Comparison of ENCODE assay signal across 23 cellular contexts in the genomic region with DNA sequence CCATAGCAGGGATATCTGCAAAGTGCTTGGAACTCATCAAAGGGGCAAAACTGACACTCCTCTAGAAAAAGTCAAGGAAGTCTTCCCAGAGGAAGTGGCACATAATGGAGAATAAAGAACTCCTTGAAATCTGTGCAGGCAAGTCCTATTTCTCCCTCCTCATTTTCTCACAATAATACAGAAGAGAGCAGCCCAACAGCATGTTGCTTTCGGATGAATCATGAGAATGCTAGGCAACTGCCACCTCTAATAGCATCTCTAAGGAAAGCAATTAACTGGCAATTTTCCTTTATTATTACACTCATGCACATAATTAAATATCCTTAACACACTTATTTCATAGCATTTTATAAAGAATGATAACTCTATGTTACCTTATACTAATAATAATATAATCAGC.
"Had no signal": no experiment of that assay in that cellular context is flagged by ENCODE, and none has a peak within 500 bp of the region (broad histone marks: within the 10 kb centered on the region; RNA-seq: fewer than 3 reads in every experiment).

No MANE protein-coding gene starts in this region.

- H3K9me3 ChIP-seq: gastrocnemius medialis, neutrophil, ovary, prostate gland, right atrium auricular region, thyroid gland, upper lobe of right lung had no signal

- H3K4me3 ChIP-seq: gastrocnemius medialis, ovary, prostate gland, right atrium auricular region, thyroid gland, upper lobe of right lung had no signal

- H3K4me1 ChIP-seq: prostate gland, right atrium auricular region, thyroid gland, upper lobe of right lung had no signal

- ATAC-seq: effector memory CD8-positive, alpha-beta T cell; esophagus mucosa; gastrocnemius medialis; left ventricle myocardium superior; natural killer cell treated with Interleukin-12 subunit alpha and Interleukin-12 subunit beta and Interleukin-15 and Interleukin-18, amount 100 ng/mL, for 72 hours; T-helper 17 cell; upper lobe of right lung had no signal

- DNase-seq: activated CD4-positive, alpha-beta memory T cell treated with anti-CD3 and anti-CD28 coated beads, Interleukin-2, amount 10 ng/mL, durations not matched to agents 7 days and 5 days; activated CD4-positive, alpha-beta T cell treated with anti-CD3 and anti-CD28 coated beads for 48 hours; activated CD4-positive, CD25-positive, alpha-beta regulatory T cell; activated effector memory CD4-positive, alpha-beta T cell treated with anti-CD3 and anti-CD28 coated beads, Interleukin-2, amount 50 U/mL, for 16 hours; activated naive CD4-positive, alpha-beta T cell treated with anti-CD3 and anti-CD28 coated beads, Interleukin-2, amount 10 ng/mL, durations not matched to agents 7 days and 5 days; central memory CD4-positive, alpha-beta T cell; effector memory CD8-positive, alpha-beta T cell; gastrocnemius medialis; head of caudate nucleus; hypothalamus; left ventricle myocardium superior; midbrain; ovary; stimulated activated CD4-positive, alpha-beta T cell treated with anti-CD3 and anti-CD28 coated beads, Interleukin-4, amount 100 ng/mL, for 4 hours; substantia nigra; T-helper 17 cell; thyroid gland; upper lobe of right lung had no signal

- H3K27me3 ChIP-seq: gastrocnemius medialis, neutrophil, ovary, right atrium auricular region, thyroid gland, upper lobe of right lung had no signal

- H3K27ac ChIP-seq: gastrocnemius medialis, neutrophil, ovary, prostate gland, right atrium auricular region, thyroid gland, upper lobe of right lung had no signal

- H3K36me3 ChIP-seq: gastrocnemius medialis, neutrophil, ovary, prostate gland, right atrium auricular region, thyroid gland, upper lobe of right lung had no signal
